Comparison of ENCODE assay signal across 23 cellular contexts in genomic region chr11:116778556-116778955, GRCh38. TPM values are rescaled to one million over a fixed set of nuclear protein-coding genes. Genes with fewer than 3 reads are reported as not detected.
"Had no signal": no experiment of that assay in that cellular context is flagged by ENCODE, and none has a peak within 500 bp of the region (broad histone marks: within the 10 kb centered on the region; RNA-seq: fewer than 3 reads in every experiment).

No MANE protein-coding gene starts in this region.

- H3K27me3 Mint-ChIP-seq: brain; naive thymus-derived CD8-positive, alpha-beta T cell had no signal

- ATAC-seq: heart right ventricle; left lobe of liver; mucosa of descending colon; naive thymus-derived CD8-positive, alpha-beta T cell; psoas muscle; right lobe of liver; upper lobe of right lung had no signal

- H3K9me3 Mint-ChIP-seq: brain; endodermal cell; naive thymus-derived CD8-positive, alpha-beta T cell had no signal

- H3K27ac ChIP-seq: heart right ventricle, psoas muscle, right lobe of liver, spleen, upper lobe of right lung, WERI-Rb-1 had no signal

- H3K9me3 ChIP-seq: heart right ventricle, mucosa of descending colon, psoas muscle, right lobe of liver, spleen, upper lobe of right lung had no signal

- H3K27me3 ChIP-seq: heart right ventricle, right lobe of liver, spleen, upper lobe of right lung had no signal

- H3K27ac Mint-ChIP-seq: endodermal cell had no signal

- H3K4me3 ChIP-seq: heart right ventricle, mucosa of descending colon, psoas muscle, right lobe of liver, spleen, upper lobe of right lung had no signal

- H3K4me3 Mint-ChIP-seq: brain; endodermal cell; naive thymus-derived CD8-positive, alpha-beta T cell had no signal

- DNase-seq: activated CD4-positive, alpha-beta T cell treated with anti-CD3 and anti-CD28 coated beads for 4 hours; amygdala; cerebellar nuclear complex; endodermal cell; erythroblast; heart right ventricle; islet precursor cell; mucosa of descending colon; naive thymus-derived CD8-positive, alpha-beta T cell; occipital lobe; psoas muscle; right lobe of liver; spleen; stimulated activated CD4-positive, alpha-beta T cell treated with anti-CD3 and anti-CD28 coated beads, Interleukin-1b, Interleukin-23, amount 100 ng/mL, for 48 hours; stimulated activated naive CD4-positive, alpha-beta T cell; upper lobe of right lung; WERI-Rb-1 had no signal

RNA-seq across cellular contexts. Expression of gene APOA5, which starts 13.1 kb away (rescaled TPM):
- total RNA-seq: dermis microvascular lymphatic vessel endothelial cell; endodermal cell; frontal cortex; heart right ventricle; mucosa of descending colon; naive thymus-derived CD8-positive, alpha-beta T cell; occipital lobe; psoas muscle; SK-MEL-5; spleen; temporal lobe; upper lobe of right lung had no signal
- polyA plus RNA-seq: heart right ventricle; naive thymus-derived CD8-positive, alpha-beta T cell; spleen had no signal

RNA-seq across cellular contexts. Expression of gene APOA4, which starts 44.5 kb away (rescaled TPM):
- total RNA-seq: dermis microvascular lymphatic vessel endothelial cell; frontal cortex; mucosa of descending colon; naive thymus-derived CD8-positive, alpha-beta T cell; occipital lobe; SK-MEL-5; spleen; temporal lobe; upper lobe of right lung had no signal
- polyA plus RNA-seq: naive thymus-derived CD8-positive, alpha-beta T cell had no signal

RNA-seq across cellular contexts. Expression of gene APOC3, which starts 51.2 kb away (rescaled TPM):
- total RNA-seq: dermis microvascular lymphatic vessel endothelial cell; endodermal cell; frontal cortex; naive thymus-derived CD8-positive, alpha-beta T cell; occipital lobe; SK-MEL-5; spleen; temporal lobe; upper lobe of right lung had no signal
- polyA plus RNA-seq: naive thymus-derived CD8-positive, alpha-beta T cell had no signal
